In the genomic region with DNA sequence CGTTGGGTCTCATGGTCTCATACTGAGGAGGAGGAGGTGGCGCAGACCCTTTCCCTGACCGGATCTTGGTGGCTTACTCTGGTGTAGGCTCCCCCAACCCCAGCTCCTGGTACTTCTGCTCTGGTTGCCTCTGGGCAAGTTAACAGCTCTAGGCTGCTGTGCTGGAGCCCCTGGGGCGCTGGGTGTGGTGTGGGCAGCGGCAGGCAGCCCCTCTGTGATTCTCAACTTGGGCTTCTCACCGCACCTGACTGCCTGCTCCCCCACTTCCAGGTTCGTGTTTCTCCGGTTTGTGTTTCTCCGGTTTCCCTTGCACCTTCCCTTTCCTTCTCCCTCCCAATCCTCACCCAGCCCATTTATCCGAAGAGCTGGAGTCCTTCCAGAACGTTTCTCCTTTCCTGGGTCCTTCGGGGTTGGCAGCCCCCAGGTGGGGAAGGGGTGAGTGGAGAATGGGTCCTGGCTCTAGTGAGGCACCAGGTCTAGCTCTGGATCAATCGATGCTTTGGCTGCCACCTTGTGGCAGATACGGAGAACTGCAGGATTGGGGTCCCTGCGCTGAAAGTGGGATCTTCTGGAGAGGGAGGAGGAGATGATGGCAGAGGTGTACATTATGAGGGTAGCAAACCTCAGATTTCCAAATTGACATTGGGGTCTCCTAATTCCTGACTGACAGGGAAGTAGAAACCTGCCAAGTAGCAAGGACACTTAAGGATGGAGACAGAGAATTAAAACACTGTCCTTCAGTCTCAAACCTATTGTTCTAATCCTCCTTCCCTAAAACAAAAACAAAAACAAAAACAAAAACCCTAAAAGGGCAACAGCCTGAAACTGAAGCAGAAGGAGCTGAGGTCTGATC, we compare ENCODE assay signal across 9 cellular contexts. TPM values are rescaled to one million over a fixed set of nuclear protein-coding genes. Genes with fewer than 3 reads are reported as not detected.
DNase-seq lines count a peak whose midpoint lies in the region; ATAC-seq and TF ChIP-seq lines count a peak whose summit lies in the region.
"Had no signal": no experiment of that assay in that cellular context is flagged by ENCODE, and none has a peak within 500 bp of the region (broad histone marks: within the 10 kb centered on the region; RNA-seq: fewer than 3 reads in every experiment).

No MANE protein-coding gene starts in this region.

- 10% methylated on average over 11 of the region's 15 CpGs for WGBS in right lobe of liver (ENCODE audit: insufficient coverage, low coverage, low lambda C conversion rate, missing lambda C conversion rate)

- peaks cover 0 to 2% of the 10 kb centered on the region in 2 donors for H3K36me3 Mint-ChIP-seq in CD14-positive monocyte

- TF ChIP-seq CTCF in CD14-positive monocyte (IDR thresholded peaks at IDR 0.05) (peak; percentile 97), coronary artery (IDR thresholded peaks at IDR 0.05) (peak; percentile 86), right lobe of liver (IDR thresholded peaks at IDR 0.05) (peak; percentile 88 to 94 (median 91))

- peak; percentile 58 for DNase-seq in CD14-positive monocyte (ENCODE audit: low spot score)
- peak; percentile 66 to 75 for DNase-seq in HAP-1 (ENCODE audit: low spot score in 2 of 2)
- DNase-seq in NCI-H2196 treated with DMSO at 0.1 percent for 48 hours (lab: John Stamatoyannopoulos, UW; ENCODE audit: unreplicated experiment), result peak; percentile 16
- peak; percentile 45 for DNase-seq in activated CD4-positive, alpha-beta T cell treated with anti-CD3 and anti-CD28 coated beads for 1 hour
- no peak for DNase-seq in coronary artery (ENCODE audit: low spot score)
- peak in 1 of 3 donors; percentile 67 for DNase-seq in right lobe of liver
- DNase-seq in stimulated activated CD8-positive, alpha-beta memory T cell treated with anti-CD3 and anti-CD28 coated beads, Interleukin-15, amount 100 ng/mL, for 48 hours (ENCODE audit: low read depth in 2 of 2), result peak; percentile 16 to 23

- intact Hi-C loops in CD14-positive monocyte (cut with micrococcal nuclease) (loop anchor here in 1 of 2 donors (2.0 kb wide), 1 partner anchor 41 kb away; no protein-coding TSS in a partner anchor), right lobe of liver (cut with DNase I) (loop anchor here (2.0 to 10.0 kb wide), 3 partner anchors 41 to 189 kb away; no protein-coding TSS in a partner anchor)

- H3K4me3 ChIP-seq in HAP-1 (peak overlapping the region; percentile 1; the same call in 1 of the 2 replicates), coronary artery (no peak overlapping the region), right lobe of liver (no peak overlapping the region)

- ATAC-seq in right lobe of liver (peak; percentile 69 to 75 (median 70)), GM19455 (IDR thresholded peaks at IDR 0.05; ENCODE audit: unreplicated experiment) (no peak)

- H3K9me3 ChIP-seq in HAP-1, result no peaks in the 10 kb centered on the region
- no peaks in the 10 kb centered on the region for H3K9me3 ChIP-seq in right lobe of liver

- peaks cover 23% of the 10 kb centered on the region for H3K4me1 Mint-ChIP-seq in CD14-positive monocyte

- peak overlapping the region in 1 of 2 donors; percentile 84 for H3K4me3 Mint-ChIP-seq in CD14-positive monocyte

- H3K4me1 ChIP-seq in HAP-1, result no peaks in the 10 kb centered on the region; the same call in 1 of the 2 replicates
- H3K4me1 ChIP-seq in right lobe of liver, result peaks cover 0 to 7% (median 0%) of the 10 kb centered on the region in 4 donors

- TF ChIP-seq POLR2A in right lobe of liver (IDR thresholded peaks at IDR 0.05), result no peak

- H3K36me3 ChIP-seq in HAP-1 (replicated peaks), result no peaks in the 10 kb centered on the region
- H3K36me3 ChIP-seq in right lobe of liver, result no peaks in the 10 kb centered on the region

- H3K27me3 ChIP-seq in HAP-1 (ENCODE audit: low read depth), result peaks cover 26% of the 10 kb centered on the region
- peaks cover 0 to 10% of the 10 kb centered on the region in 2 donors for H3K27me3 ChIP-seq in right lobe of liver

- peaks cover 0 to 42% (median 39%) of the 10 kb centered on the region in 3 donors for H3K27me3 Mint-ChIP-seq in CD14-positive monocyte (ENCODE audit: low read depth in 3 of 3)

- no peak overlapping the region for H3K27ac Mint-ChIP-seq in CD14-positive monocyte

- H3K27ac ChIP-seq in coronary artery, result no peak overlapping the region
- H3K27ac ChIP-seq in right lobe of liver, result no peak overlapping the region

- peaks cover 0 to 8% (median 2%) of the 10 kb centered on the region in 7 donors for H3K9me3 Mint-ChIP-seq in CD14-positive monocyte

- in situ Hi-C loops in HAP-1 (cut with MboI; ENCODE audit: low sequenced_read_pairs), result loop anchor here (5.0 kb wide), 1 partner anchor 41 kb away; no protein-coding TSS in a partner anchor

RNA-seq across cellular contexts. Expression of gene CISTR, which starts 8.3 kb away (rescaled TPM):
- not detected for polyA plus RNA-seq in CD14-positive monocyte
- not detected for total RNA-seq in right lobe of liver
- polyA plus RNA-seq: thymus had no signal

RNA-seq across cellular contexts. Expression of gene CALCOCO1, which starts 16.3 kb away (rescaled TPM):
- 10 to 100 TPM; 60.1 to 69.6 TPM for polyA plus RNA-seq in CD14-positive monocyte
- 10 to 100 TPM; 25.4 to 53.7 (median 34.2) TPM for total RNA-seq in right lobe of liver
